ENCODE assay signal across 8 cellular contexts in the genomic region with DNA sequence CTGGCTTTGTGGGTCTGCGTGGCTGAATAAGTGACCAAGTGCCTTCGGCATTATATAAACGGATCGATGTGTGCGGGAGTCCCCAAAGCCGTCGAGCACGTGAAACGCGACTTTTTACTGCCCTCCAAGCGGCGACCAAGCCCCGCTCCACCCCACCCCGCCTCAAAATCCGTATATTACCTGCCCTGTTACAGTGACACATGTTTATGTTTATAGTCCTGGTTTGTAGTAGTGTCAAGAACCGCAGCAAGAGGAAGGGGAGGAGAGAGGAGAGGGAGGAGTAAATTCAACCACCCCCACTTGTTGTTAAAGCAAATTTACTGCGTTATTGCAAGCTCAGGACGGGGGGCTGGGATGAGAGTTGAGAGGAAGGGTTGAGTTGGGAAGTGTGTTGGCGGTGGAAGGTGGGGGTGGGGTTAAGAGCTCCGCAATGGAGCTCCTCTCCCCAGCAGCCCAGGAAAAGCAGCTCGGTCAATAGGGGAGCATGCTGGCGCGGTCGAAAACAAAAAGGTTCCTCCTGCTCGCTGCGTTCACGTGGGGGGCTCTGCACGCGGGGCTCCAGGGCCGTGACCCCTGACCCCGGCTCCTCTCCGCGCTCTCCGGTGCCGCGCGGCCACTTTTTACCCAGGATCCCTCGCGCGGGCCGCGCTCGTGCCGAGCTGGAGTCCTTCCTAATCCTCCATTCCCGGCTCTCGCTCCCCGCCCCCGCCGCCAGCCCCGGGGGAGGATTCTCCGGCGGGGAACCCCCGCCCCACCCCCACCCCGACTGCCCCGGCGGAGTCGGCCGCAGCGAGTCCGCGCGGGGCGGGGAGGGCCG. TPM values are rescaled to one million over a fixed set of nuclear protein-coding genes. Genes with fewer than 3 reads are reported as not detected.
A peak's percentile ranks its signal among the peaks of the same experiment; 100 is the strongest.
DNase-seq lines count a peak whose midpoint lies in the region; ATAC-seq, FAIRE-seq and TF ChIP-seq lines count a peak whose summit lies in the region.

A gene (minus strand): TSS at position 316 of the 817 bp plus-strand sequence. CDS start 7,860 bp downstream, outside the sequence.

- H3K27me3 Mint-ChIP-seq in chondrocyte (ENCODE audit: low read depth) = no peaks in the 10 kb centered on the region

- H3K4me1 ChIP-seq in kidney (ENCODE audit: control insufficient read depth in 1 of 2, insufficient read depth in 1 of 2, low read depth in 1 of 2, low read length in 2 of 2) (peaks cover 0 to 12% of the 10 kb centered on the region in 2 donors), spleen (peaks cover 0 to 59% (median 29%) of the 10 kb centered on the region in 6 donors)

- H3K9me3 Mint-ChIP-seq in chondrocyte (ENCODE audit: low read depth) = no peaks in the 10 kb centered on the region

- no peak for FAIRE-seq in kidney (lab: Jason Lieb, UNC)

- intact Hi-C loops in kidney (cut with DNase I) = no loop called here
- intact Hi-C loops in spleen (cut with DNase I; ENCODE audit: low total_unique reads) = no loop called here

- peak within 1 kb of the TSS; percentile 92 to 93 for H3K9ac ChIP-seq in kidney (ENCODE audit: low read length in 2 of 2)

- H3K9me3 ChIP-seq in kidney (ENCODE audit: control insufficient read depth in 1 of 2, low read length in 2 of 2) (no peaks in the 10 kb centered on the region), spleen (no peaks in the 10 kb centered on the region)

- TF ChIP-seq POLR2A in spleen (IDR thresholded peaks at IDR 0.05) = peak in 2 of 3 donors; percentile 7 to 64

- peak within 1 kb of the TSS; percentile 83 for H3K4me3 Mint-ChIP-seq in chondrocyte (ENCODE audit: unreplicated experiment)

- DNase-seq in NCI-H2171 (lab: John Stamatoyannopoulos, UW) (peak; percentile 75), chondrocyte (ENCODE audit: low spot score) (peak; percentile 93), kidney (peak; percentile 96), spleen (peak; percentile 93)

- H3K27me3 ChIP-seq in spleen (replicated peaks in 1 of 7) = peaks cover 0 to 83% (median 5%) of the 10 kb centered on the region in 7 donors

- ATAC-seq in GM18520 (IDR thresholded peaks at IDR 0.05; ENCODE audit: unreplicated experiment) = peak; percentile 34
- peak; percentile 45 for ATAC-seq in HG03097 (IDR thresholded peaks at IDR 0.05; ENCODE audit: low FRiP score, unreplicated experiment)

- H3K36me3 Mint-ChIP-seq in chondrocyte (ENCODE audit: low read depth) = no peaks in the 10 kb centered on the region

- H3K36me3 ChIP-seq in kidney (ENCODE audit: control insufficient read depth in 1 of 2, insufficient read depth in 2 of 2, low read length in 2 of 2) (no peaks in the 10 kb centered on the region), spleen (no peaks in the 10 kb centered on the region)

- H3K27ac ChIP-seq in 22Rv1 (peak within 1 kb of the TSS; percentile 99), VCaP (peak within 1 kb of the TSS; percentile 97), kidney (ENCODE audit: low read depth in 2 of 2, low read length in 2 of 2) (peak within 1 kb of the TSS; percentile 98), spleen (peak within 1 kb of the TSS; percentile 91 to 98 (median 96))

- H3K4me1 Mint-ChIP-seq in chondrocyte (ENCODE audit: low read depth) = peaks cover 65% of the 10 kb centered on the region

- H3K4me3 ChIP-seq in kidney (ENCODE audit: low read length in 2 of 2) = peak within 1 kb of the TSS; percentile 67 to 77
- H3K4me3 ChIP-seq in spleen = peak within 1 kb of the TSS; percentile 39 to 88 (median 70)

- WGBS in spleen, 5 donors = 1 to 2% (median 1%) methylated on average over 46 to 64 of the region's 64 CpGs

- peak within 1 kb of the TSS; percentile 100 for H3K27ac Mint-ChIP-seq in chondrocyte (ENCODE audit: unreplicated experiment)

- TF ChIP-seq CTCF in 22Rv1 (IDR thresholded peaks at IDR 0.05) (no peak), VCaP (conservative IDR thresholded peaks at IDR 0.05) (no peak), chondrocyte (IDR thresholded peaks at IDR 0.05) (no peak), kidney (IDR thresholded peaks at IDR 0.05; ENCODE audit: borderline replicate concordance, extremely low read depth, insufficient read depth) (no peak), spleen (IDR thresholded peaks at IDR 0.05 in 8 of 11, conservative IDR thresholded peaks at IDR 0.05 in 3 of 11) (no peak)

RNA-seq across cellular contexts. Expression of the gene that starts here (rescaled TPM):
- 1.9 to 3.7 TPM (median 2.0 TPM) in 3 replicates for total RNA-seq in chondrocyte
- total RNA-seq in kidney = 2.9 TPM
- 0.71 TPM for polyA plus RNA-seq in kidney (ENCODE audit: insufficient read depth, low read depth, low replicate concordance)
- under 1 TPM in 6 of 7 donors, not detected in 1; 0.16 to 0.91 (median 0.55) TPM for total RNA-seq in spleen
- polyA plus RNA-seq in spleen = under 1 TPM; 0.14 to 0.48 (median 0.30) TPM

Comparison
In these comparisons a context has a peak if more than half of its experiments do, and no peak if none do; other contexts are left out.
1. Peak in every context shown above with its lines: DNase-seq, ATAC-seq, H3K4me3 ChIP-seq and H3K27ac ChIP-seq.
2. Peak in DNase-seq, H3K4me3 ChIP-seq and H3K27ac ChIP-seq in spleen; RNA of the gene not detected or under 1 TPM.